Comparison of ENCODE assay signal across 9 cellular contexts in the genomic region with DNA sequence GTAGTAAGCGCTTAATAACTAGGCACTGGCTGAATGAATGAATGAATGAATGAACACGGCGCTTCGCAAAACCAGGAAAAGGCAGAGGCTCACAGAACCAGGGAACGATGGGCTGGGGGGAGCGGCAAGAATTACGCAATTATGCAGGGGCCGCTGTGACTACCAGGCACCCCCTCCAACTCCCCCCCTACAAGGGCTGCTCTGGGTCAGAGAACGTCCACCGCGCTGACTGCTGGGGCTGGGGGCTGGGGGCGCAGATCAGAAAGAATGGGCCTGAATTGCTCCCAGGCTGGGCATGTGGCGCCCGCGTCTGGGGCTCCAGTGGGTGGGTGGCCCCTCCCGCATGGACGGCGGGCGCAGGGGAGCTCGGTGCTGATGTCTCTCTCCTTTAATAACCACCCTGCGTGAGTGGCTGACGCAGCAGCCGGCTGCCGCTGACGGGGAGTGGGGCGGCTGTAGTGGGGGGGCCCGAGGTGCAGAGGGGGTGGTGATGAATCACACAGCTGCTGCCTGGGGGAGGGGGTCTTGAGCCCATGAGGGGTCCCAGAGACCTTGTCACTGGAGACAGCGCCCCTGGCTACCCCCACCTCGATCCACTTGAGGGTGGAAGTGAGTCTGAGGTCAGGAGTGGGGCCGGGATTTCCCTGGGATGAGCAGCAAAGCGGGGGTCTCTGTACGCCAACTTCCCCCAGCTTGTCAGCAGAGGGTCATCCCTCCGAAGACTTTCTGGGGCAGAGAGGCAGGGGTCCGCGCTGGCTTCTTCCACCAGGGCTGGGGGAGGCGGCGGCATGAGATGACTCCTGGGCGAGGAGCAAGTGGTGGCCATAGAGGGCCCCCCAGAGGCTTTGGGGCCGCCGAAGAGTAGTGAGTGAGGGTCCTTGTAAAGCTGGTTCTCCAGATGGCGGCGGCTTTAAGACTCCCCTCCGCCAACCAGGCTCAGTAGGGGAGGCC. TPM values are rescaled to one million over a fixed set of nuclear protein-coding genes. Genes with fewer than 3 reads are reported as not detected.
DNase-seq lines count a peak whose midpoint lies in the region; ATAC-seq, FAIRE-seq and TF ChIP-seq lines count a peak whose summit lies in the region.
"Had no signal": no experiment of that assay in that cellular context is flagged by ENCODE, and none has a peak within 500 bp of the region (broad histone marks: within the 10 kb centered on the region; RNA-seq: fewer than 3 reads in every experiment).

No MANE protein-coding gene starts in this region.

- no peak for FAIRE-seq in H54 (lab: Jason Lieb, UNC)

- H3K9ac ChIP-seq in SK-N-MC (ENCODE audit: insufficient read length) = no peak overlapping the region

- no peaks in the 10 kb centered on the region; the same call in 1 of the 2 replicates for H3K27me3 ChIP-seq in GM06990 (replicated peaks; ENCODE audit: control insufficient read depth, insufficient read depth, low read length)
- no peaks in the 10 kb centered on the region for H3K27me3 ChIP-seq in psoas muscle (ENCODE audit: insufficient read depth in 3 of 3, low read length in 2 of 3)

- H3K4me1 ChIP-seq in psoas muscle = peaks cover 54% of the 10 kb centered on the region

- peaks cover 15% of the 10 kb centered on the region for H3K36me3 ChIP-seq in GM06990 (ENCODE audit: control insufficient read depth, insufficient read depth, low read length)
- peaks cover 28% of the 10 kb centered on the region for H3K36me3 ChIP-seq in SK-N-MC (ENCODE audit: insufficient read depth, low read length)
- peaks cover 4 to 26% of the 10 kb centered on the region in 2 donors for H3K36me3 ChIP-seq in psoas muscle (ENCODE audit: insufficient read depth in 1 of 2, low read depth in 1 of 2)

- no peak for ATAC-seq in psoas muscle

- 42 to 44% (median 43%) methylated on average over 39 to 43 of the region's 43 CpGs for WGBS in psoas muscle, 3 donors

- H3K9me3 ChIP-seq in SK-N-MC (ENCODE audit: low read depth, low read length) = no peaks in the 10 kb centered on the region
- H3K9me3 ChIP-seq in psoas muscle = no peaks in the 10 kb centered on the region

- intact Hi-C loops in psoas muscle (cut with DNase I) = loop anchor here (1.0 to 2.0 kb wide), 3 partner anchors 23 to 49 kb away; no protein-coding TSS in a partner anchor

- peak overlapping the region; percentile 48 for H3K4me3 ChIP-seq in GM06990 (replicated peaks; ENCODE audit: low read depth, low read length)
- H3K4me3 ChIP-seq in SK-N-MC = peak overlapping the region; percentile 84
- peak overlapping the region; percentile 87 for H3K4me3 ChIP-seq in psoas muscle

- TF ChIP-seq CTCF in GM06990 (IDR thresholded peaks at IDR 0.05; ENCODE audit: insufficient read depth, low read length, poor library complexity, severe bottlenecking) = no peak
- no peak for TF ChIP-seq CTCF in psoas muscle (IDR thresholded peaks at IDR 0.05)

- TF ChIP-seq POLR2A in H54 (IDR thresholded peaks at IDR 0.05; ENCODE audit: low read depth, low read length) = no peak

- H3K27ac ChIP-seq in SK-N-MC (peak overlapping the region; percentile 75), epithelial cell of prostate (peak overlapping the region; percentile 99), psoas muscle (peak overlapping the region; percentile 99)

- DNase-seq in GM06990 (ENCODE audit: extremely low read depth, insufficient read length) (no peak), SK-N-MC (ENCODE audit: low read depth, low spot score) (no peak), epithelial cell of prostate (ENCODE audit: low read depth, low spot score) (no peak), psoas muscle (peak; percentile 37 to 72), NCI-H774 (lab: John Stamatoyannopoulos, UW) (no peak), NCI-H1092 treated with DMSO at 0.1 percent for 48 hours (lab: John Stamatoyannopoulos, UW) (no peak), H54 (ENCODE audit: insufficient read length, low spot score) (no peak)
- DNase-seq in stimulated activated CD4-positive, alpha-beta T cell treated with anti-CD3 and anti-CD28 coated beads, Interleukin-15, amount 100 ng/mL, for 24 hours = no peak
- DNase-seq: NCI-H2107 had no signal

RNA-seq across cellular contexts. Expression of a gene that starts 1.4 kb away (rescaled TPM):
- total RNA-seq in psoas muscle = 100 to 1,000 TPM; 137 to 591 (median 245) TPM
- polyA plus RNA-seq in psoas muscle = 100 to 1,000 TPM; 249 to 321 (median 317) TPM

RNA-seq across cellular contexts. Expression of a gene that starts 7.6 kb away (rescaled TPM):
- total RNA-seq in psoas muscle = 10 to 100 TPM in 3 of 4 donors, 1 to 10 TPM in 1; 9.0 to 18.1 (median 14.0) TPM
- 10 to 100 TPM; 21.8 to 88.8 (median 47.6) TPM for polyA plus RNA-seq in psoas muscle

RNA-seq across cellular contexts. Expression of a gene that starts 18.0 kb away (rescaled TPM):
- not detected for total RNA-seq in psoas muscle
- polyA plus RNA-seq in psoas muscle = not detected

RNA-seq across cellular contexts. Expression of a gene that starts 19.3 kb away (rescaled TPM):
- total RNA-seq in psoas muscle = 100 to 1,000 TPM in 3 of 4 donors, 10 to 100 TPM in 1; 84.7 to 331 (median 217) TPM
- 100 to 1,000 TPM in 1 of 3 donors, 10 to 100 TPM in 2; 29.2 to 147 (median 36.4) TPM for polyA plus RNA-seq in psoas muscle

RNA-seq across cellular contexts. Expression of a gene that starts 26.2 kb away (rescaled TPM):
- total RNA-seq in psoas muscle = 100 to 1,000 TPM; 362 to 759 (median 472) TPM
- polyA plus RNA-seq in psoas muscle = 100 to 1,000 TPM; 310 to 858 (median 690) TPM

Comparison
In these comparisons a context has a peak if more than half of its experiments do, and no peak if none do; other contexts are left out.
1. DNase-seq: peak in psoas muscle (2 of 2); none in GM06990 (single experiment), SK-N-MC (single experiment), epithelial cell of prostate (single experiment), NCI-H774 (single experiment), NCI-H1092 treated with DMSO at 0.1 percent for 48 hours (single experiment), stimulated activated CD4-positive, alpha-beta T cell treated with anti-CD3 and anti-CD28 coated beads, Interleukin-15, amount 100 ng/mL, for 24 hours (single experiment) and H54 (single experiment).
2. Peak in every context shown above with its lines, with median percentiles within 50 percentile points of each other: H3K4me3 ChIP-seq and H3K27ac ChIP-seq.